11 cellular contexts compared by ENCODE assay signal in genomic region chr1:202291961-202292712, GRCh38. TPM values are rescaled to one million over a fixed set of nuclear protein-coding genes. Genes with fewer than 3 reads are reported as not detected.
DNase-seq lines count a peak whose midpoint lies in the region; ATAC-seq, FAIRE-seq and TF ChIP-seq lines count a peak whose summit lies in the region.
"Had no signal": no experiment of that assay in that cellular context is flagged by ENCODE, and none has a peak within 500 bp of the region (broad histone marks: within the 10 kb centered on the region; RNA-seq: fewer than 3 reads in every experiment).

No MANE protein-coding gene starts in this region.

- peak; percentile 89 for DNase-seq in A172 (ENCODE audit: low spot score)
- DNase-seq in H54 (ENCODE audit: insufficient read length, low spot score): peak; percentile 72
- DNase-seq in Right ventricle myocardium superior: no peak
- DNase-seq in HuH-7.5 (ENCODE audit: low spot score): no peak
- DNase-seq in progenitor cell of endocrine pancreas (ENCODE audit: low spot score, unreplicated experiment): no peak
- DNase-seq: Kasumi-1, tibial artery had no signal

- peaks cover 5% of the 10 kb centered on the region for H3K27me3 Mint-ChIP-seq in progenitor cell of endocrine pancreas

- no peaks in the 10 kb centered on the region for H3K9me3 Mint-ChIP-seq in progenitor cell of endocrine pancreas (ENCODE audit: low read depth)
- H3K9me3 Mint-ChIP-seq: dendritic cell treated with granulocyte-macrophage colony-stimulating factor and Interleukin-4, amounts not matched to agents 40 ng/mL and 50 ng/mL, for 4 days had no signal

- FAIRE-seq in H54 (lab: Jason Lieb, UNC): no peak

- ATAC-seq in SK-N-SH treated with all-trans-retinoic acid at 6 μM for 48 hours: peak; percentile 83
- ATAC-seq in Right ventricle myocardium superior (ENCODE audit: poor library complexity): peak; percentile 69
- ATAC-seq in GM19395 (IDR thresholded peaks at IDR 0.05; ENCODE audit: unreplicated experiment): no peak
- no peak for ATAC-seq in HG03135 (IDR thresholded peaks at IDR 0.05; ENCODE audit: unreplicated experiment)

- intact Hi-C loops in Right ventricle myocardium superior (cut with DNase I): no loop called here

- H3K27ac Mint-ChIP-seq in progenitor cell of endocrine pancreas: no peak overlapping the region
- H3K27ac Mint-ChIP-seq: dendritic cell treated with granulocyte-macrophage colony-stimulating factor and Interleukin-4, amounts not matched to agents 40 ng/mL and 50 ng/mL, for 4 days had no signal

- H3K4me1 Mint-ChIP-seq in progenitor cell of endocrine pancreas (ENCODE audit: low read depth): no peaks in the 10 kb centered on the region

- no peaks in the 10 kb centered on the region for H3K36me3 Mint-ChIP-seq in progenitor cell of endocrine pancreas (ENCODE audit: insufficient read depth)

- TF ChIP-seq POLR2A in H54 (IDR thresholded peaks at IDR 0.05; ENCODE audit: low read depth, low read length): no peak

- H3K4me3 Mint-ChIP-seq in progenitor cell of endocrine pancreas (ENCODE audit: low read depth): no peak overlapping the region
- H3K4me3 Mint-ChIP-seq: dendritic cell treated with granulocyte-macrophage colony-stimulating factor and Interleukin-4, amounts not matched to agents 40 ng/mL and 50 ng/mL, for 4 days had no signal

- TF ChIP-seq CTCF in progenitor cell of endocrine pancreas (IDR thresholded peaks at IDR 0.05; ENCODE audit: unreplicated experiment): no peak

TF ChIP-seq in SK-N-SH treated with all-trans-retinoic acid at 6 μM for 48 hours, 23 proteins besides CTCF, POLR2A, EP300 and RAD21:
- TF ChIP-seq TCF4 (CRISPR knock-in tag; IDR thresholded peaks at IDR 0.05; ENCODE audit: borderline replicate concordance) (no peak), ZC3H10 (CRISPR knock-in tag; IDR thresholded peaks at IDR 0.05) (no peak), POU6F1 (CRISPR knock-in tag; IDR thresholded peaks at IDR 0.05; ENCODE audit: borderline replicate concordance, low read depth) (peak; percentile 32; the same call in 1 of the 2 replicates), GLIS3 (CRISPR knock-in tag; IDR thresholded peaks at IDR 0.05) (no peak), TOX (CRISPR knock-in tag; IDR thresholded peaks at IDR 0.05; ENCODE audit: borderline replicate concordance) (peak; percentile 48; the same call in 1 of the 2 replicates), ESRRG (CRISPR knock-in tag; IDR thresholded peaks at IDR 0.05) (no peak)
TF ChIP-seq in SK-N-SH treated with all-trans-retinoic acid at 6 μM for 48 hours: peak in this region for 2.

RNA-seq across cellular contexts. Expression of gene UBE2T, which starts 49.6 kb away (rescaled TPM):
- 202 and 205 TPM in 2 replicates for total RNA-seq in A172 (2014; rRNA removed; shearing (Covaris generic))
- total RNA-seq in Right ventricle myocardium superior (14.1 TPM), progenitor cell of endocrine pancreas (25.5 and 30.6 TPM in 2 replicates)

RNA-seq across cellular contexts. Expression of gene PPP1R12B, which starts 56.4 kb away (rescaled TPM):
- total RNA-seq in A172 (2014; rRNA removed; shearing (Covaris generic)): 5.6 and 15.6 TPM in 2 replicates
- total RNA-seq in Right ventricle myocardium superior (636 TPM), progenitor cell of endocrine pancreas (41.1 and 44.9 TPM in 2 replicates)

Comparison
In these comparisons a context has a peak if more than half of its experiments do, and no peak if none do; other contexts are left out.
1. DNase-seq: peak in A172 (single experiment) and H54 (single experiment); none in Right ventricle myocardium superior (single experiment), HuH-7.5 (single experiment) and progenitor cell of endocrine pancreas (single experiment).
2. ATAC-seq: peak in SK-N-SH treated with all-trans-retinoic acid at 6 μM for 48 hours (single experiment) and Right ventricle myocardium superior (single experiment); none in GM19395 (single experiment) and HG03135 (single experiment).
3. RNA of gene PPP1R12B, which starts 56.4 kb away (total RNA-seq): 636 TPM in Right ventricle myocardium superior (single experiment); 41.1 to 44.9 TPM in progenitor cell of endocrine pancreas and 5.6 to 15.6 TPM in A172; every median in the first group is over 10 times any median in the second.